3 cellular contexts compared by ENCODE assay signal in the genomic region with DNA sequence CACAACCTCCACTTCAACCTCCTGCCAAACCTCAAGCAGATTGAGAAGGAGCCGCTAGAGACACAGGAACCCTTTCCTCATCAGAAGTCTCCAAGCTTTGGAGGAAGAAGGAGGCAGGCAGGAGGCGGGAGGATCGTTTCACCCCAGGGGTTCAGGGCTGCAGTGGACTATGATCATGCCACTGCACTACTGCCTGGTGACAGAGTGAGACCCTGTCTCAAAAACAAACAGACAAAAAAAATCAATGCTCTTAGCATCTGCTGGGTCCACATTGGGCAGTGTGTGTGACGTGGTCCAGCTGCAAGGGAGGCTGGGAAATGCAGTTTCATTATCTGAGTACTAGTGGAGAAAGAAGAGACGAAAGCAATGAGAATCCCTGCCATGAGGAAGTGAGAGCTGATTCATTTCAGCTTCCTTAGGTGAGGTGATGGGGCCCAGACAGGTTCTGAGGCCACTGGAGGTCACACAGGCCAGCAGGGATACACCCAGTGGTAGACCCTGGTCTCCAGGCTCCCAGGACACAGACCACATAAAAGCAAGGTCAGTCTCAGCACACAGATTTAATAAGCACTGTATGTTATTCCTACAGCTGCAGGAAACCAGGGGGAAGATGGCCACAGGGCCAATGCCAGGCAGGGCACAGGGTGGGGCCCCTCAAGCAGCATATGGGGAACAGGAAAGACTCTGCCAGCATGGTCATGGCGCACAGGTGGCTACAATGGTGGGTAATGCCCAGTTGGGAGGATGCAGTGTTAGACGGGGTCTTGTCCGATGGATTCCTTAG.
A peak's percentile ranks its signal among the peaks of the same experiment; 100 is the strongest.
TF ChIP-seq lines count a peak whose summit lies in the region.

No MANE protein-coding gene starts in this region.

TF ChIP-seq in HEK293, 187 proteins besides CTCF, POLR2A, EP300 and RAD21:
- TF ChIP-seq SP2 (tag by site-specific recombination; IDR thresholded peaks at IDR 0.05) (no peak), MYNN (tag by site-specific recombination; IDR thresholded peaks at IDR 0.05; ENCODE audit: borderline replicate concordance) (no peak), ZBTB17 (tag by site-specific recombination; IDR thresholded peaks at IDR 0.05) (0 out of 2 replicates have a peak, but pooled peaks have one; percentile 21)
- TF ChIP-seq, protein P1, sequence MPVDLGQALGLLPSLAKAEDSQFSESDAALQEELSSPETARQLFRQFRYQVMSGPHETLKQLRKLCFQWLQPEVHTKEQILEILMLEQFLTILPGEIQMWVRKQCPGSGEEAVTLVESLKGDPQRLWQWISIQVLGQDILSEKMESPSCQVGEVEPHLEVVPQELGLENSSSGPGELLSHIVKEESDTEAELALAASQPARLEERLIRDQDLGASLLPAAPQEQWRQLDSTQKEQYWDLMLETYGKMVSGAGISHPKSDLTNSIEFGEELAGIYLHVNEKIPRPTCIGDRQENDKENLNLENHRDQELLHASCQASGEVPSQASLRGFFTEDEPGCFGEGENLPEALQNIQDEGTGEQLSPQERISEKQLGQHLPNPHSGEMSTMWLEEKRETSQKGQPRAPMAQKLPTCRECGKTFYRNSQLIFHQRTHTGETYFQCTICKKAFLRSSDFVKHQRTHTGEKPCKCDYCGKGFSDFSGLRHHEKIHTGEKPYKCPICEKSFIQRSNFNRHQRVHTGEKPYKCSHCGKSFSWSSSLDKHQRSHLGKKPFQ (tag by site-specific recombination; IDR thresholded peaks at IDR 0.05) = no peak
TF ChIP-seq in HEK293: peak in this region for 1.

TF ChIP-seq in HepG2, 621 proteins besides CTCF, POLR2A, EP300 and RAD21 (continues in another document):
- peak; percentile 81 for TF ChIP-seq NFYC (CRISPR knock-in tag; IDR thresholded peaks at IDR 0.05)
- TF ChIP-seq IKZF4 (CRISPR knock-in tag; IDR thresholded peaks at IDR 0.05; ENCODE audit: borderline replicate concordance, low read depth, not compliant biosample characterization) = no peak
- no peak for TF ChIP-seq ZNF251 (CRISPR knock-in tag; IDR thresholded peaks at IDR 0.05)
- no peak for TF ChIP-seq PLRG1 (conservative IDR thresholded peaks at IDR 0.05)
- no peak for TF ChIP-seq CHCHD3 (CRISPR knock-in tag; IDR thresholded peaks at IDR 0.05)
- TF ChIP-seq RXRA (CRISPR knock-in tag; IDR thresholded peaks at IDR 0.05) = peak; percentile 61
- TF ChIP-seq, protein P2, sequence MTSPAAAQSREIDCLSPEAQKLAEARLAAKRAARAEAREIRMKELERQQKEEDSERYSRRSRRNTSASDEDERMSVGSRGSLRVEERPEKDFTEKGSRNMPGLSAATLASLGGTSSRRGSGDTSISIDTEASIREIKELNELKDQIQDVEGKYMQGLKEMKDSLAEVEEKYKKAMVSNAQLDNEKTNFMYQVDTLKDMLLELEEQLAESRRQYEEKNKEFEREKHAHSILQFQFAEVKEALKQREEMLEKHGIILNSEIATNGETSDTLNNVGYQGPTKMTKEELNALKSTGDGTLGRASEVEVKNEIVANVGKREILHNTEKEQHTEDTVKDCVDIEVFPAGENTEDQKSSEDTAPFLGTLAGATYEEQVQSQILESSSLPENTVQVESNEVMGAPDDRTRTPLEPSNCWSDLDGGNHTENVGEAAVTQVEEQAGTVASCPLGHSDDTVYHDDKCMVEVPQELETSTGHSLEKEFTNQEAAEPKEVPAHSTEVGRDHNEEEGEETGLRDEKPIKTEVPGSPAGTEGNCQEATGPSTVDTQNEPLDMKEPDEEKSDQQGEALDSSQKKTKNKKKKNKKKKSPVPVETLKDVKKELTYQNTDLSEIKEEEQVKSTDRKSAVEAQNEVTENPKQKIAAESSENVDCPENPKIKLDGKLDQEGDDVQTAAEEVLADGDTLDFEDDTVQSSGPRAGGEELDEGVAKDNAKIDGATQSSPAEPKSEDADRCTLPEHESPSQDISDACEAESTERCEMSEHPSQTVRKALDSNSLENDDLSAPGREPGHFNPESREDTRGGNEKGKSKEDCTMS (CRISPR knock-in tag; conservative IDR thresholded peaks at IDR 0.05) = no peak
- TF ChIP-seq YEATS4 (CRISPR knock-in tag; IDR thresholded peaks at IDR 0.05; ENCODE audit: borderline replicate concordance) = no peak
- TF ChIP-seq, protein P3, sequence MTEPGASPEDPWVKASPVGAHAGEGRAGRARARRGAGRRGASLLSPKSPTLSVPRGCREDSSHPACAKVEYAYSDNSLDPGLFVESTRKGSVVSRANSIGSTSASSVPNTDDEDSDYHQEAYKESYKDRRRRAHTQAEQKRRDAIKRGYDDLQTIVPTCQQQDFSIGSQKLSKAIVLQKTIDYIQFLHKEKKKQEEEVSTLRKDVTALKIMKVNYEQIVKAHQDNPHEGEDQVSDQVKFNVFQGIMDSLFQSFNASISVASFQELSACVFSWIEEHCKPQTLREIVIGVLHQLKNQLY (CRISPR knock-in tag; IDR thresholded peaks at IDR 0.05) = no peak
- peak; percentile 34; the same call in 1 of the 3 replicates for TF ChIP-seq MXI1 (IDR thresholded peaks at IDR 0.05; ENCODE audit: borderline replicate concordance, low read depth, low read length)
- TF ChIP-seq, protein P4, sequence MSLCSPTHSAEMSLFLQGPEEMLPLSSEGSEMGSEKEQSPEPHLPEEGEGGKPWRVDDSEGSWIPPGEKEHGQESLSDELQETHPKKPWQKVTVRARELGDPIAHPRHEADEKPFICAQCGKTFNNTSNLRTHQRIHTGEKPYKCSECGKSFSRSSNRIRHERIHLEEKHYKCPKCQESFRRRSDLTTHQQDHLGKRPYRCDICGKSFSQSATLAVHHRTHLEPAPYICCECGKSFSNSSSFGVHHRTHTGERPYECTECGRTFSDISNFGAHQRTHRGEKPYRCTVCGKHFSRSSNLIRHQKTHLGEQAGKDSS (CRISPR knock-in tag; IDR thresholded peaks at IDR 0.05; ENCODE audit: borderline replicate concordance, low read depth) = peak; percentile 74; the same call in 1 of the 2 replicates
- TF ChIP-seq ZC3H4 (CRISPR knock-in tag; IDR thresholded peaks at IDR 0.05; ENCODE audit: borderline replicate concordance) = no peak
- no peak for TF ChIP-seq DNMT3B (CRISPR knock-in tag; conservative IDR thresholded peaks at IDR 0.05)
- no peak for TF ChIP-seq TBL1XR1 (IDR thresholded peaks at IDR 0.05; ENCODE audit: borderline replicate concordance, low read length, partially characterized antibody)
- TF ChIP-seq, protein P5, sequence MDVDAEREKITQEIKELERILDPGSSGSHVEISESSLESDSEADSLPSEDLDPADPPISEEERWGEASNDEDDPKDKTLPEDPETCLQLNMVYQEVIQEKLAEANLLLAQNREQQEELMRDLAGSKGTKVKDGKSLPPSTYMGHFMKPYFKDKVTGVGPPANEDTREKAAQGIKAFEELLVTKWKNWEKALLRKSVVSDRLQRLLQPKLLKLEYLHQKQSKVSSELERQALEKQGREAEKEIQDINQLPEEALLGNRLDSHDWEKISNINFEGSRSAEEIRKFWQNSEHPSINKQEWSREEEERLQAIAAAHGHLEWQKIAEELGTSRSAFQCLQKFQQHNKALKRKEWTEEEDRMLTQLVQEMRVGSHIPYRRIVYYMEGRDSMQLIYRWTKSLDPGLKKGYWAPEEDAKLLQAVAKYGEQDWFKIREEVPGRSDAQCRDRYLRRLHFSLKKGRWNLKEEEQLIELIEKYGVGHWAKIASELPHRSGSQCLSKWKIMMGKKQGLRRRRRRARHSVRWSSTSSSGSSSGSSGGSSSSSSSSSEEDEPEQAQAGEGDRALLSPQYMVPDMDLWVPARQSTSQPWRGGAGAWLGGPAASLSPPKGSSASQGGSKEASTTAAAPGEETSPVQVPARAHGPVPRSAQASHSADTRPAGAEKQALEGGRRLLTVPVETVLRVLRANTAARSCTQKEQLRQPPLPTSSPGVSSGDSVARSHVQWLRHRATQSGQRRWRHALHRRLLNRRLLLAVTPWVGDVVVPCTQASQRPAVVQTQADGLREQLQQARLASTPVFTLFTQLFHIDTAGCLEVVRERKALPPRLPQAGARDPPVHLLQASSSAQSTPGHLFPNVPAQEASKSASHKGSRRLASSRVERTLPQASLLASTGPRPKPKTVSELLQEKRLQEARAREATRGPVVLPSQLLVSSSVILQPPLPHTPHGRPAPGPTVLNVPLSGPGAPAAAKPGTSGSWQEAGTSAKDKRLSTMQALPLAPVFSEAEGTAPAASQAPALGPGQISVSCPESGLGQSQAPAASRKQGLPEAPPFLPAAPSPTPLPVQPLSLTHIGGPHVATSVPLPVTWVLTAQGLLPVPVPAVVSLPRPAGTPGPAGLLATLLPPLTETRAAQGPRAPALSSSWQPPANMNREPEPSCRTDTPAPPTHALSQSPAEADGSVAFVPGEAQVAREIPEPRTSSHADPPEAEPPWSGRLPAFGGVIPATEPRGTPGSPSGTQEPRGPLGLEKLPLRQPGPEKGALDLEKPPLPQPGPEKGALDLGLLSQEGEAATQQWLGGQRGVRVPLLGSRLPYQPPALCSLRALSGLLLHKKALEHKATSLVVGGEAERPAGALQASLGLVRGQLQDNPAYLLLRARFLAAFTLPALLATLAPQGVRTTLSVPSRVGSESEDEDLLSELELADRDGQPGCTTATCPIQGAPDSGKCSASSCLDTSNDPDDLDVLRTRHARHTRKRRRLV (CRISPR knock-in tag; IDR thresholded peaks at IDR 0.05) = 0 out of 2 replicates have a peak, but pooled peaks have one; percentile 15

TF ChIP-seq in GM23338, 12 proteins besides CTCF, POLR2A, EP300 and RAD21:
- TF ChIP-seq EZH2 (IDR thresholded peaks at IDR 0.05; ENCODE audit: low read depth, unreplicated experiment) = no peak
- no peak for TF ChIP-seq ZNF114 (CRISPR knock-in tag; IDR thresholded peaks at IDR 0.05)
- no peak for TF ChIP-seq JUNB (IDR thresholded peaks at IDR 0.05; ENCODE audit: unreplicated experiment)
- no peak for TF ChIP-seq STAT1 (IDR thresholded peaks at IDR 0.05; ENCODE audit: unreplicated experiment)
- TF ChIP-seq ZNF331 (CRISPR knock-in tag; IDR thresholded peaks at IDR 0.05; ENCODE audit: low read depth) = no peak
- no peak for TF ChIP-seq NANOG (IDR thresholded peaks at IDR 0.05; ENCODE audit: borderline replicate concordance)
- TF ChIP-seq POLR2AphosphoS5 (IDR thresholded peaks at IDR 0.05; ENCODE audit: low read depth) = no peak
- TF ChIP-seq, protein P6, sequence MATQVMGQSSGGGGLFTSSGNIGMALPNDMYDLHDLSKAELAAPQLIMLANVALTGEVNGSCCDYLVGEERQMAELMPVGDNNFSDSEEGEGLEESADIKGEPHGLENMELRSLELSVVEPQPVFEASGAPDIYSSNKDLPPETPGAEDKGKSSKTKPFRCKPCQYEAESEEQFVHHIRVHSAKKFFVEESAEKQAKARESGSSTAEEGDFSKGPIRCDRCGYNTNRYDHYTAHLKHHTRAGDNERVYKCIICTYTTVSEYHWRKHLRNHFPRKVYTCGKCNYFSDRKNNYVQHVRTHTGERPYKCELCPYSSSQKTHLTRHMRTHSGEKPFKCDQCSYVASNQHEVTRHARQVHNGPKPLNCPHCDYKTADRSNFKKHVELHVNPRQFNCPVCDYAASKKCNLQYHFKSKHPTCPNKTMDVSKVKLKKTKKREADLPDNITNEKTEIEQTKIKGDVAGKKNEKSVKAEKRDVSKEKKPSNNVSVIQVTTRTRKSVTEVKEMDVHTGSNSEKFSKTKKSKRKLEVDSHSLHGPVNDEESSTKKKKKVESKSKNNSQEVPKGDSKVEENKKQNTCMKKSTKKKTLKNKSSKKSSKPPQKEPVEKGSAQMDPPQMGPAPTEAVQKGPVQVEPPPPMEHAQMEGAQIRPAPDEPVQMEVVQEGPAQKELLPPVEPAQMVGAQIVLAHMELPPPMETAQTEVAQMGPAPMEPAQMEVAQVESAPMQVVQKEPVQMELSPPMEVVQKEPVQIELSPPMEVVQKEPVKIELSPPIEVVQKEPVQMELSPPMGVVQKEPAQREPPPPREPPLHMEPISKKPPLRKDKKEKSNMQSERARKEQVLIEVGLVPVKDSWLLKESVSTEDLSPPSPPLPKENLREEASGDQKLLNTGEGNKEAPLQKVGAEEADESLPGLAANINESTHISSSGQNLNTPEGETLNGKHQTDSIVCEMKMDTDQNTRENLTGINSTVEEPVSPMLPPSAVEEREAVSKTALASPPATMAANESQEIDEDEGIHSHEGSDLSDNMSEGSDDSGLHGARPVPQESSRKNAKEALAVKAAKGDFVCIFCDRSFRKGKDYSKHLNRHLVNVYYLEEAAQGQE (IDR thresholded peaks at IDR 0.05; ENCODE audit: unreplicated experiment) = no peak
- TF ChIP-seq CREB1 (CRISPR knock-in tag; IDR thresholded peaks at IDR 0.05; ENCODE audit: low read depth) = no peak
TF ChIP-seq in GM23338: peak in this region for 0.
